1 cellular context compared by ENCODE assay signal in the genomic region with DNA sequence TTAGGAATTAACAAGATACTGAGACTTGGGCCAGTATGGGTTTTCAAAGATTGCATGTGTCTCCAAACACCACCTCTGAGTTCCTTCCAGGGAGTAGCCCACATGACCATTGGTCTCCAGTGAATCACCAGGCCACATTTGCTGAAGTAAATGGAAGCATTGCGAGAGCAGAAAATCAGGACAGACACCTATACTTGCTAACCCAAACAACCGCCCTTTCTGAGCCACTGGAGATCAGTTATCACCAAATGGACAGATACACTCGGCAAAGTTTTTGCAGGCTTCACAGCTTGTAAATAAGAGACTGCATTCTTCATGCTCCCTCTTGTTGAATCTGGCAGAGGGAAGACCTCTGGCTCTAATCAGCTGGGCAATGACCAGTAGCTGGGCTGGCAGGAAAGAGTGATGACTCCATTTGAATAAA.
TF ChIP-seq lines count a peak whose summit lies in the region.

No MANE protein-coding gene starts in this region.

TF ChIP-seq in H1, 55 proteins besides CTCF, POLR2A, EP300 and RAD21 (continued from another document):
- TF ChIP-seq, protein P1, sequence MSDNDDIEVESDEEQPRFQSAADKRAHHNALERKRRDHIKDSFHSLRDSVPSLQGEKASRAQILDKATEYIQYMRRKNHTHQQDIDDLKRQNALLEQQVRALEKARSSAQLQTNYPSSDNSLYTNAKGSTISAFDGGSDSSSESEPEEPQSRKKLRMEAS (IDR thresholded peaks at IDR 0.05) = no peak
- TF ChIP-seq TAF1 (IDR thresholded peaks at IDR 0.05; ENCODE audit: low read depth, low read length) = no peak
- TF ChIP-seq, protein P2, sequence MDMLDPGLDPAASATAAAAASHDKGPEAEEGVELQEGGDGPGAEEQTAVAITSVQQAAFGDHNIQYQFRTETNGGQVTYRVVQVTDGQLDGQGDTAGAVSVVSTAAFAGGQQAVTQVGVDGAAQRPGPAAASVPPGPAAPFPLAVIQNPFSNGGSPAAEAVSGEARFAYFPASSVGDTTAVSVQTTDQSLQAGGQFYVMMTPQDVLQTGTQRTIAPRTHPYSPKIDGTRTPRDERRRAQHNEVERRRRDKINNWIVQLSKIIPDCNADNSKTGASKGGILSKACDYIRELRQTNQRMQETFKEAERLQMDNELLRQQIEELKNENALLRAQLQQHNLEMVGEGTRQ (IDR thresholded peaks at IDR 0.05; ENCODE audit: low read length) = no peak
- TF ChIP-seq SAP30 (IDR thresholded peaks at IDR 0.05; ENCODE audit: insufficient read depth, insufficient replicate concordance, low read length) = no peak
- TF ChIP-seq CBX5 (IDR thresholded peaks at IDR 0.05; ENCODE audit: low read depth, low read length) = no peak
- TF ChIP-seq CTBP2 (IDR thresholded peaks at IDR 0.05; ENCODE audit: borderline replicate concordance, insufficient read depth, insufficient read length, low read length) = no peak
- TF ChIP-seq BACH1 (IDR thresholded peaks at IDR 0.05; ENCODE audit: low read length) = no peak
